Comparison of ENCODE assay signal across 24 cellular contexts in the genomic region with DNA sequence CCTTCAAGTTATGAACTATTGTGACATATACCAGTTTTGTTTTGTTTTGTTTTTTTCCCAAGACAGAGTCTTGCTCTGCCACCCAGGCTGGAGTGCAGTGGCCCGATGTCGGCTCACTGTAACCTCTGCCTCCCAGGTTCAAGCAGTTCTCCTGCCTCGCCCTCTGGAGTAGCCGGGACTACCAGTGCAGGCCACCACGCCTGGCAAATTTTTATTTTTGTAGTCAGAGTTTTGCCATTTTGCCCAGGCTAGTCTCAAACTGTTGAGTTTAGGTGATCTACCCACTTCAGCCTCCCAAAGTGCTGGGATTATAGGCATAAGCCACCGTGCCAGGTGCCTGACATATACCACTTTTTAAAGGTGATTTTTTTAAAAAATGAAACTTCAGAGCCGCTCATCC.
"Had no signal": no experiment of that assay in that cellular context is flagged by ENCODE, and none has a peak within 500 bp of the region (broad histone marks: within the 10 kb centered on the region; RNA-seq: fewer than 3 reads in every experiment).

No MANE protein-coding gene starts in this region.

- H3K27ac Mint-ChIP-seq: activated naive CD8-positive, alpha-beta T cell; activated T-cell treated with anti-CD3 and anti-CD28 coated beads, Interleukin-2, amount 50 U/mL, for 24 hours; activated T-helper 2 cell treated with anti-CD3 and anti-CD28 coated beads, Interferon-gamma antibody, Interleukin-2, Interleukin-4, amounts not matched to agents 10 μg/mL and 5 μg/mL and 100 μg/mL, durations not matched to agents 14 hours and 24 hours and 36 hours had no signal

- H3K27ac ChIP-seq: adrenal gland, ascending aorta, coronary artery, heart right ventricle, lower lobe of right lung, sigmoid colon, thyroid gland, WERI-Rb-1 had no signal

- H3K9me3 ChIP-seq: adrenal gland, ascending aorta, heart right ventricle, lower lobe of right lung, sigmoid colon, thyroid gland had no signal

- FAIRE-seq: TTC549 had no signal

- H3K4me3 Mint-ChIP-seq: activated naive CD8-positive, alpha-beta T cell; activated T-cell treated with anti-CD3 and anti-CD28 coated beads, Interleukin-2, amount 50 U/mL, for 24 hours; naive B cell; neural crest cell had no signal

- H3K36me3 ChIP-seq: adrenal gland, ascending aorta, heart right ventricle, lower lobe of right lung, sigmoid colon, thyroid gland, WERI-Rb-1 had no signal

- H3K27me3 ChIP-seq: adrenal gland, ascending aorta, heart right ventricle, sigmoid colon, thyroid gland had no signal

- H3K4me1 Mint-ChIP-seq: naive B cell had no signal

- H3K36me3 Mint-ChIP-seq: activated naive CD8-positive, alpha-beta T cell; naive B cell had no signal

- DNase-seq: activated CD4-positive, alpha-beta T cell treated with anti-CD3 and anti-CD28 coated beads, Interleukin-2, amount 50 U/mL, for 1 hour; activated CD4-positive, CD25-positive, alpha-beta regulatory T cell treated with anti-CD3 and anti-CD28 coated beads, Interleukin-2, amount 50 U/mL, for 72 hours; activated CD8-positive, alpha-beta memory T cell treated with anti-CD3 and anti-CD28 coated beads, Interleukin-2, amount 50 U/mL, for 4 hours; activated naive CD4-positive, alpha-beta T cell; activated T-cell treated with anti-CD3 and anti-CD28 coated beads, Interleukin-2, amount 50 U/mL, for 24 hours; adrenal gland; erythroblast; heart right ventricle; left colon; lower lobe of right lung; naive B cell; occipital lobe; sigmoid colon; stimulated activated CD4-positive, alpha-beta T cell treated with anti-CD3 and anti-CD28 coated beads, Interleukin-4, amount 100 ng/mL, for 1 hour; stimulated activated naive CD4-positive, alpha-beta T cell treated with Interleukin-2 at 50 U/mL for 16 hours; T-helper 1 cell; WERI-Rb-1 had no signal

- H3K9me3 Mint-ChIP-seq: activated T-cell treated with anti-CD3 and anti-CD28 coated beads, Interleukin-2, amount 50 U/mL, for 24 hours; activated T-helper 2 cell treated with anti-CD3 and anti-CD28 coated beads, Interferon-gamma antibody, Interleukin-2, Interleukin-4, amounts not matched to agents 10 μg/mL and 5 μg/mL and 100 μg/mL, durations not matched to agents 14 hours and 24 hours and 36 hours; naive B cell had no signal

- H3K4me3 ChIP-seq: adrenal gland, ascending aorta, coronary artery, heart right ventricle, lower lobe of right lung, sigmoid colon, thyroid gland had no signal

- H3K27me3 Mint-ChIP-seq: activated naive CD8-positive, alpha-beta T cell; activated T-cell treated with anti-CD3 and anti-CD28 coated beads, Interleukin-2, amount 50 U/mL, for 24 hours; naive B cell had no signal

- H3K4me1 ChIP-seq: adrenal gland, ascending aorta, heart right ventricle, lower lobe of right lung, sigmoid colon had no signal

- ATAC-seq: heart right ventricle, left colon, lower lobe of right lung had no signal
